Comparison of ENCODE assay signal across 23 cellular contexts in the genomic region with DNA sequence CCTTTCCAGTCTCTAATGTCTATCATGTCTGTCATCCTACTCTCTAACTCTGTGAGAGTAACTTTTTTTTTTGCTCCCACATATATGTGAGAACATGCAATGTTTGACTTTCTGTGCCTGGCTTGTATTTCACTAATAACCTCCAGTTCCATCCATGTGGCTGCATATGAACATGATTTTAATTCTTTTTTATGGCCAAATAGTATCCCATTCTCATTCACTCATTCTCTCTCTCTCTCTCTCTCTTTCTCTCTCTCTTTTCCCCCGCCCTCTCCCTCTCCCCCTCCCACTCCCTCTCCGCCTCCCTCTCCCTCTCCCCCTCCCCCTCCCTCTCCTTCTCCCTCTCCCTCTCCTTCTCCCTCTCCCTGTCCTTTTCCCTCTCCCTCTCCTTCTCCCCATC. TPM values are rescaled to one million over a fixed set of nuclear protein-coding genes. Genes with fewer than 3 reads are reported as not detected.
DNase-seq lines count a peak whose midpoint lies in the region; ATAC-seq, FAIRE-seq and TF ChIP-seq lines count a peak whose summit lies in the region.
"Had no signal": no experiment of that assay in that cellular context is flagged by ENCODE, and none has a peak within 500 bp of the region (broad histone marks: within the 10 kb centered on the region; RNA-seq: fewer than 3 reads in every experiment).

No MANE protein-coding gene starts in this region.

- H3K4me2 ChIP-seq in HepG2 (ENCODE audit: low read depth, low read length) = no peak overlapping the region
- H3K4me2 ChIP-seq: A549; BLaER1 treated with 17β-estradiol and CSF1 and Interleukin-3, amounts not matched to agents 10 nM and 100 nM had no signal

- CTCF ChIA-PET in HepG2 (lab: Yijun Ruan, JAX; ENCODE audit: low intra/inter-chr PET ratio, low total read pairs) = no interaction called here

- peaks cover 13% of the 10 kb centered on the region for H3K79me2 ChIP-seq in HepG2 (ENCODE audit: insufficient read depth, low read length)

- 97% methylated on average over 1 of the region's 2 CpGs for WGBS in HepG2 (ENCODE audit: low lambda C conversion rate)
- WGBS in right lobe of liver (ENCODE audit: insufficient coverage, low coverage, low lambda C conversion rate, missing lambda C conversion rate) = 79% methylated on average over 2 of the region's 2 CpGs

- in situ Hi-C loops in HepG2 (cut with HindIII; ENCODE audit: extremely low pct_ligation_motif_present, low pct_unique_long_range_greater_than_20kb) = no loop called here

- H3K27me3 ChIP-seq in HepG2 (ENCODE audit: control insufficient read depth in 1 of 2, insufficient read depth in 2 of 2, low read length in 2 of 2) (no peaks in the 10 kb centered on the region), right lobe of liver (no peaks in the 10 kb centered on the region)
- H3K27me3 ChIP-seq: BLaER1 treated with 17β-estradiol and CSF1 and Interleukin-3, amounts not matched to agents 10 nM and 100 nM had no signal

- no peak for ATAC-seq in activated T-cell treated with anti-CD3 and anti-CD28 coated beads, Interleukin-2, amount 50 U/mL, for 72 hours (replicated peaks in 1 of 2)
- ATAC-seq in HepG2 (no peak), right lobe of liver (no peak), memory B cell (ENCODE audit: low read depth) (no peak)
- ATAC-seq: A549; CD8-positive, alpha-beta T cell; GM12878 had no signal

- H3K27ac ChIP-seq in HepG2 (ENCODE audit: extremely low read length, insufficient read depth, low read length) = no peak overlapping the region
- no peak overlapping the region for H3K27ac ChIP-seq in right lobe of liver
- H3K27ac ChIP-seq: 22Rv1; A549; BLaER1 treated with 17β-estradiol and CSF1 and Interleukin-3, amounts not matched to agents 10 nM and 100 nM; C4-2B had no signal

- no peak for FAIRE-seq in HepG2 (lab: Jason Lieb, UNC)
- FAIRE-seq: A549, D721Med, GM12892, GM18507 had no signal

- H3K4me3 Mint-ChIP-seq in activated T-cell treated with anti-CD3 and anti-CD28 coated beads, Interleukin-2, amount 50 U/mL, for 72 hours = no peak overlapping the region
- no peak overlapping the region for H3K4me3 Mint-ChIP-seq in memory B cell
- H3K4me3 Mint-ChIP-seq: B cell; CD4-positive, alpha-beta T cell; CD8-positive, alpha-beta T cell had no signal

- no peak overlapping the region for H3K9ac ChIP-seq in HepG2 (ENCODE audit: insufficient read depth, low read depth, low read length)
- H3K9ac ChIP-seq: BLaER1 treated with 17β-estradiol and CSF1 and Interleukin-3, amounts not matched to agents 10 nM and 100 nM had no signal

- no peak overlapping the region for H2AFZ ChIP-seq in HepG2 (ENCODE audit: low read length)

- TF ChIP-seq RAD21 in HepG2 (CRISPR knock-in tag; IDR thresholded peaks at IDR 0.05) = no peak

- H3K4me1 ChIP-seq in HepG2 (ENCODE audit: insufficient read depth, low read length) (no peaks in the 10 kb centered on the region), right lobe of liver (no peaks in the 10 kb centered on the region)
- H3K4me1 ChIP-seq: A549, Caco-2 had no signal

- BruUV-seq in HepG2 (replicated peaks; lab: Mats Ljungman, UMichigan) = no TSS peak

- intact Hi-C loops in HepG2 (cut with micrococcal nuclease; ENCODE audit: unreplicated experiment) (no loop called here), right lobe of liver (cut with DNase I) (no loop called here)

- peak overlapping the region; percentile 75 for H3K27ac Mint-ChIP-seq in activated T-cell treated with anti-CD3 and anti-CD28 coated beads, Interleukin-2, amount 50 U/mL, for 72 hours
- peak overlapping the region; percentile 42 for H3K27ac Mint-ChIP-seq in memory B cell
- H3K27ac Mint-ChIP-seq: B cell; CD4-positive, alpha-beta T cell; CD8-positive, alpha-beta T cell had no signal

- TF ChIP-seq EP300 in HepG2 (IDR thresholded peaks at IDR 0.05; ENCODE audit: low read depth in 2 of 2, low read length in 2 of 2) (no peak), HepG2 (CRISPR knock-in tag; IDR thresholded peaks at IDR 0.05; ENCODE audit: borderline replicate concordance) (no peak)

- H3K4me1 Mint-ChIP-seq in activated T-cell treated with anti-CD3 and anti-CD28 coated beads, Interleukin-2, amount 50 U/mL, for 72 hours (ENCODE audit: low read depth) = peaks cover 18% of the 10 kb centered on the region
- peaks cover 10% of the 10 kb centered on the region for H3K4me1 Mint-ChIP-seq in memory B cell

- DNase-seq in activated T-cell treated with anti-CD3 and anti-CD28 coated beads, Interleukin-2, amount 50 U/mL, for 72 hours = no peak
- no peak for DNase-seq in activated T-cell treated with anti-CD3 and anti-CD28 coated beads, Interleukin-2, amount 50 U/mL, for 1 hour
- DNase-seq in HepG2 (ENCODE audit: low spot score) = no peak
- no peak for DNase-seq in right lobe of liver
- no peak for DNase-seq in memory B cell (ENCODE audit: low spot score in 2 of 2)
- no peak for DNase-seq in DMS79 (lab: John Stamatoyannopoulos, UW)
- DNase-seq: AML-193; Caco-2; Calu3; CD4-positive, alpha-beta T cell; CD8-positive, alpha-beta T cell; DND-41; EL; GDM1 had no signal

- H3K27me3 Mint-ChIP-seq in activated T-cell treated with anti-CD3 and anti-CD28 coated beads, Interleukin-2, amount 50 U/mL, for 72 hours (ENCODE audit: low read depth) = no peaks in the 10 kb centered on the region
- no peaks in the 10 kb centered on the region for H3K27me3 Mint-ChIP-seq in memory B cell
- H3K27me3 Mint-ChIP-seq: B cell; CD4-positive, alpha-beta T cell had no signal

- H3K36me3 ChIP-seq in HepG2 (replicated peaks in 1 of 2; ENCODE audit: control insufficient read depth in 1 of 2, insufficient read depth in 2 of 2, low read length in 2 of 2) (peaks cover 0 to 13% of the 10 kb centered on the region in 2 experiments; a peak in 2 of 5 replicates), right lobe of liver (peaks cover 3 to 12% (median 6%) of the 10 kb centered on the region in 4 donors)

- H4K20me1 ChIP-seq in HepG2 (ENCODE audit: insufficient read depth, low read length) = no peaks in the 10 kb centered on the region

- TF ChIP-seq CTCF in HepG2 (CRISPR knock-in tag; IDR thresholded peaks at IDR 0.05) (no peak), right lobe of liver (IDR thresholded peaks at IDR 0.05) (no peak)

- H3K4me3 ChIP-seq in HepG2 (replicated peaks in 1 of 3; ENCODE audit: insufficient read depth in 1 of 3, low read depth in 2 of 3, low read length in 3 of 3) = no peak overlapping the region
- H3K4me3 ChIP-seq in right lobe of liver = no peak overlapping the region
- H3K4me3 ChIP-seq: A549; BLaER1 treated with 17β-estradiol and CSF1 and Interleukin-3, amounts not matched to agents 10 nM and 100 nM; GM12878 had no signal

- POLR2A ChIA-PET in HepG2 (lab: Yijun Ruan, JAX) = no interaction called here

- TF ChIP-seq POLR2A in HepG2 (IDR thresholded peaks at IDR 0.05; ENCODE audit: insufficient read depth in 1 of 2, low read depth in 2 of 2, low read length in 2 of 2) (no peak), right lobe of liver (IDR thresholded peaks at IDR 0.05) (no peak)

- H3K36me3 Mint-ChIP-seq in activated T-cell treated with anti-CD3 and anti-CD28 coated beads, Interleukin-2, amount 50 U/mL, for 72 hours (ENCODE audit: insufficient read depth in 2 of 2) = peaks cover 18 to 46% of the 10 kb centered on the region in 2 donors
- peaks cover 61% of the 10 kb centered on the region for H3K36me3 Mint-ChIP-seq in memory B cell

- peaks cover 8% of the 10 kb centered on the region for H3K9me3 ChIP-seq in HepG2 (ENCODE audit: low read length)
- no peaks in the 10 kb centered on the region for H3K9me3 ChIP-seq in right lobe of liver

- peaks cover 12 to 16% of the 10 kb centered on the region in 2 donors for H3K9me3 Mint-ChIP-seq in activated T-cell treated with anti-CD3 and anti-CD28 coated beads, Interleukin-2, amount 50 U/mL, for 72 hours
- H3K9me3 Mint-ChIP-seq in memory B cell = peaks cover 18% of the 10 kb centered on the region

TF ChIP-seq in HepG2, 621 proteins besides CTCF, POLR2A, EP300 and RAD21:
- TF ChIP-seq ZBTB7A (CRISPR knock-in tag; IDR thresholded peaks at IDR 0.05) (no peak), GATAD1 (CRISPR knock-in tag; IDR thresholded peaks at IDR 0.05) (no peak), HNRNPK (IDR thresholded peaks at IDR 0.05; ENCODE audit: low read depth, low read length, poor library complexity, severe bottlenecking) (peak; percentile 79)

RNA-seq across cellular contexts. Expression of gene DNAJC3, which starts 52.0 kb away (rescaled TPM):
- 10 to 100 TPM; 22.3 to 24.9 TPM for total RNA-seq in activated T-cell treated with anti-CD3 and anti-CD28 coated beads, Interleukin-2, amount 50 U/mL, for 72 hours
- total RNA-seq in HepG2 (2016; rRNA removed; fragmentation: Illumina TruSeq; extraction: Trizol) (38.1 and 48.2 TPM in 2 replicates), right lobe of liver (10 to 100 TPM; 49.0 to 64.3 (median 51.7) TPM)
- 30.3 and 34.8 TPM in 2 replicates for total RNA-seq in HepG2 (2016; cell fraction: cytosol; rRNA removed; fragmentation: Illumina TruSeq; extraction: Trizol; ENCODE audit: low read depth)
- total RNA-seq in HepG2 (2016; cell fraction: insoluble cytoplasmic fraction; rRNA removed; fragmentation: Illumina TruSeq; extraction: Trizol) = 32.9 and 48.9 TPM in 2 replicates
- total RNA-seq in HepG2 (2016; cell fraction: membrane; rRNA removed; fragmentation: Illumina TruSeq; extraction: Trizol) = 14.3 and 17.6 TPM in 2 replicates
- 48.4 and 54.1 TPM in 2 replicates for total RNA-seq in HepG2 (2016; cell fraction: nucleus; rRNA removed; fragmentation: Illumina TruSeq; extraction: Trizol)
- 9.7 and 10.4 TPM in 2 replicates for polyA plus RNA-seq in HepG2 (2011; rRNA removed)
- polyA plus RNA-seq in HepG2 (2011; cell fraction: cytosol; rRNA removed) = 5.4 and 8.2 TPM in 2 replicates
- polyA plus RNA-seq in HepG2 (2011; cell fraction: nucleus; rRNA removed) = 2.8 and 3.7 TPM in 2 replicates
- 12.1 and 15.4 TPM in 2 replicates for polyA plus RNA-seq in HepG2 (2012)
- 1.4 TPM in 2 replicates for polyA plus RNA-seq in HepG2 (2016; cell fraction: cytosol; fragmentation: Illumina TruSeq; extraction: Trizol; ENCODE audit: low read depth)
- polyA plus RNA-seq in HepG2 (2016; cell fraction: insoluble cytoplasmic fraction; fragmentation: Illumina TruSeq; extraction: Trizol; ENCODE audit: low read depth) = 16.8 and 19.2 TPM in 2 replicates
- 3.1 and 3.7 TPM in 2 replicates for polyA plus RNA-seq in HepG2 (2016; cell fraction: membrane; fragmentation: Illumina TruSeq; extraction: Trizol; ENCODE audit: low read depth)
- 37.4 and 38.5 TPM in 2 replicates for polyA plus RNA-seq in HepG2 (2016; cell fraction: nucleus; fragmentation: Illumina TruSeq; extraction: Trizol; ENCODE audit: insufficient read depth, low read depth)
- 13.2 and 17.4 TPM in 2 replicates for polyA minus RNA-seq in HepG2 (2011; rRNA and poly(A)+ RNA removed; ENCODE audit: low replicate concordance)
- polyA minus RNA-seq in HepG2 (2011; cell fraction: cytosol; rRNA and poly(A)+ RNA removed) = 21.4 and 25.3 TPM in 2 replicates
- 14.4 and 17.8 TPM in 2 replicates for polyA minus RNA-seq in HepG2 (2011; cell fraction: nucleus; rRNA and poly(A)+ RNA removed)
